19 cellular contexts compared by ENCODE assay signal in the genomic region with DNA sequence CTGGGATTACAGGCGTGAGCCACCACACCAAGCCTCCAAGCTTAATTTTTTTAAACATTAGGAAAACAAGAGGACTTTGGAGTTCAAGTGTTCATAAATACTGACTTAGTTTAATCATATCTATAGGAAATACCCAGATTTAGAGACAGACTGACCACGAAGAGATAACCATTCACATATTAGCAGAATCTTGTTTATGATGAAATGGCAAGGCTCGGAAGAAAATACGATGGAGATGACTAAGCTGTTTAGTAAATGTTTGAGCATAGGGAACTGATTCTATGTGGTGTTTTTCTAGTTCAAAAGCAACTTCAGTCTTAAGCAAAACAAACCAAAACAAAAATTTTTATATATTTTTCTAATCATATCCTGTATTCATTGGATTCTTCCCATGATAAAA. TPM values are rescaled to one million over a fixed set of nuclear protein-coding genes. Genes with fewer than 3 reads are reported as not detected.
DNase-seq lines count a peak whose midpoint lies in the region; ATAC-seq and TF ChIP-seq lines count a peak whose summit lies in the region.
"Had no signal": no experiment of that assay in that cellular context is flagged by ENCODE, and none has a peak within 500 bp of the region (broad histone marks: within the 10 kb centered on the region; RNA-seq: fewer than 3 reads in every experiment).

No MANE protein-coding gene starts in this region.

- H3K27me3 Mint-ChIP-seq in T-cell, result no peaks in the 10 kb centered on the region
- H3K27me3 Mint-ChIP-seq: B cell; CD4-positive, CD25-positive, alpha-beta regulatory T cell had no signal

- no peak overlapping the region for H2BK120ac ChIP-seq in IMR-90 (ENCODE audit: low read depth, low read length)

- POLR2A ChIA-PET in IMR-90 (lab: Charles Lee; ENCODE audit: unreplicated experiment), result no interaction called here
- POLR2A ChIA-PET in T-cell (lab: Charles Lee), result no interaction called here

- no peak overlapping the region for H4K91ac ChIP-seq in IMR-90 (ENCODE audit: insufficient read depth, low read depth, low read length)

- H3K23ac ChIP-seq in IMR-90 (ENCODE audit: low read depth, low read length), result no peak overlapping the region

- H2BK5ac ChIP-seq in IMR-90 (ENCODE audit: low read depth, low read length, poor library complexity, severe bottlenecking), result no peak overlapping the region

- no peaks in the 10 kb centered on the region for H3K79me2 ChIP-seq in smooth muscle cell (ENCODE audit: low read depth)

- ATAC-seq in IMR-90 (ENCODE audit: low read depth) (no peak), T-cell (replicated peaks in 1 of 4) (no peak), SK-N-SH treated with all-trans-retinoic acid at 6 μM for 48 hours (no peak)
- ATAC-seq: CD8-positive, alpha-beta T cell; HCT116 had no signal

- no peak overlapping the region for H3K4me3 ChIP-seq in IMR-90 (ENCODE audit: insufficient read depth, low read depth, low read length)
- no peak overlapping the region for H3K4me3 ChIP-seq in brain microvascular endothelial cell (ENCODE audit: low read depth, low read length)
- H3K4me3 ChIP-seq in fibroblast of the aortic adventitia (ENCODE audit: low read depth, low read length), result no peak overlapping the region
- no peak overlapping the region for H3K4me3 ChIP-seq in smooth muscle cell
- H3K4me3 ChIP-seq: BLaER1, GM23248 had no signal

- no peaks in the 10 kb centered on the region for H4K20me1 ChIP-seq in IMR-90 (ENCODE audit: insufficient read depth, low read length)
- no peaks in the 10 kb centered on the region for H4K20me1 ChIP-seq in smooth muscle cell (ENCODE audit: low read depth)
- H4K20me1 ChIP-seq: BLaER1 had no signal

- intact Hi-C loops in IMR-90 (cut with micrococcal nuclease), result no loop called here

- H3K4me1 ChIP-seq in IMR-90 (ENCODE audit: control insufficient read depth, insufficient read depth, low read length) (no peaks in the 10 kb centered on the region), smooth muscle cell (ENCODE audit: low read depth) (no peaks in the 10 kb centered on the region)
- H3K4me1 ChIP-seq: BLaER1, Caco-2 had no signal

- H3K4me3 Mint-ChIP-seq in T-cell, result no peak overlapping the region
- H3K4me3 Mint-ChIP-seq: B cell; CD4-positive, CD25-positive, alpha-beta regulatory T cell; CD8-positive, alpha-beta T cell; H9 had no signal

- no peaks in the 10 kb centered on the region for H3K36me3 ChIP-seq in IMR-90 (ENCODE audit: control insufficient read depth, insufficient read depth, low read length)
- H3K36me3 ChIP-seq in brain microvascular endothelial cell (replicated peaks), result no peaks in the 10 kb centered on the region
- no peaks in the 10 kb centered on the region for H3K36me3 ChIP-seq in smooth muscle cell (ENCODE audit: low read depth)
- H3K36me3 ChIP-seq: BLaER1 had no signal

- no TSS peak for BruUV-seq in IMR-90 (replicated peaks; lab: Mats Ljungman, UMichigan)

- H2BK15ac ChIP-seq in IMR-90 (ENCODE audit: low read depth, low read length), result no peak overlapping the region

- H3K4me2 ChIP-seq in IMR-90 (ENCODE audit: low read depth, low read length) (no peak overlapping the region), smooth muscle cell (no peak overlapping the region)
- H3K4me2 ChIP-seq: BLaER1 had no signal

- H3K79me1 ChIP-seq in IMR-90 (ENCODE audit: low read depth in 1 of 2, low read length in 2 of 2), result no peaks in the 10 kb centered on the region

- DNase-seq in IMR-90 (peak; percentile 28), brain microvascular endothelial cell (peak; percentile 32), fibroblast of the aortic adventitia (ENCODE audit: low read depth) (peak; percentile 57), smooth muscle cell (lab: John Stamatoyannopoulos, UW; ENCODE audit: unreplicated experiment) (no peak), T-cell (no peak), NOMO-1 (lab: John Stamatoyannopoulos, UW; ENCODE audit: unreplicated experiment in 2 of 2) (no peak)
- DNase-seq: Caco-2; CD4-positive, CD25-positive, alpha-beta regulatory T cell; CD8-positive, alpha-beta T cell; DMS153; DND-41; GM23248; H9 had no signal

- CTCF ChIA-PET in IMR-90 (lab: Yijun Ruan, JAX), result no interaction called here
- CTCF ChIA-PET in T-cell (lab: Charles Lee), result no interaction called here

- H2AK9ac ChIP-seq in IMR-90 (replicated peaks; ENCODE audit: low read depth, low read length, poor library complexity), result no peak overlapping the region

- no peak overlapping the region for H3K56ac ChIP-seq in IMR-90 (ENCODE audit: extremely low read depth, insufficient read depth, low read length)

- no peak overlapping the region for H2BK20ac ChIP-seq in IMR-90 (ENCODE audit: low read depth, low read length)

- H3K27ac Mint-ChIP-seq in T-cell, result no peak overlapping the region
- H3K27ac Mint-ChIP-seq: B cell; CD4-positive, CD25-positive, alpha-beta regulatory T cell; CD8-positive, alpha-beta T cell; H9 had no signal

- H3K36me3 Mint-ChIP-seq in T-cell, result no peaks in the 10 kb centered on the region
- H3K36me3 Mint-ChIP-seq: CD4-positive, CD25-positive, alpha-beta regulatory T cell; CD8-positive, alpha-beta T cell had no signal

- no peak overlapping the region for H2AK5ac ChIP-seq in IMR-90 (ENCODE audit: low read depth, low read length)

- H3K18ac ChIP-seq in IMR-90 (ENCODE audit: low read depth, low read length), result no peak overlapping the region

- in situ Hi-C loops in IMR-90 (cut with MboI; ENCODE audit: low sequenced_read_pairs) (no loop called here), brain microvascular endothelial cell (cut with HindIII; ENCODE audit: low pct_ligation_motif_present, low sequenced_read_pairs) (no loop called here)

- no peaks in the 10 kb centered on the region for H3K9me1 ChIP-seq in IMR-90 (ENCODE audit: insufficient read depth, low read length)

- no peak overlapping the region for H3K14ac ChIP-seq in IMR-90 (replicated peaks; ENCODE audit: low read depth, low read length)

- dilution Hi-C loops in IMR-90 (cut with HindIII; ENCODE audit: low sequenced_read_pairs, unreplicated experiment), result no loop called here

- H3K27ac ChIP-seq in IMR-90 (ENCODE audit: insufficient read depth, low read length), result no peak overlapping the region
- H3K27ac ChIP-seq in brain microvascular endothelial cell, result no peak overlapping the region
- peak overlapping the region; percentile 74 for H3K27ac ChIP-seq in smooth muscle cell (ENCODE audit: low read depth)
- H3K27ac ChIP-seq: 22Rv1, BLaER1, C4-2B, GM23248 had no signal

- no peak overlapping the region for H2AFZ ChIP-seq in IMR-90 (replicated peaks; ENCODE audit: low read length, poor library complexity)
- no peak overlapping the region for H2AFZ ChIP-seq in smooth muscle cell (ENCODE audit: low read depth)
- H2AFZ ChIP-seq: GM23248 had no signal

- H3K4ac ChIP-seq in IMR-90 (ENCODE audit: low read depth, low read length), result no peak overlapping the region

- H3F3A ChIP-seq in smooth muscle cell (ENCODE audit: low read depth), result no peaks in the 10 kb centered on the region

- peaks cover 9 to 17% (median 12%) of the 10 kb centered on the region in 3 donors for H3K9me3 Mint-ChIP-seq in T-cell

- H3K9me3 ChIP-seq in IMR-90 (ENCODE audit: control insufficient read depth, insufficient read depth, low read length) (no peaks in the 10 kb centered on the region), smooth muscle cell (replicated peaks; ENCODE audit: low read depth) (no peaks in the 10 kb centered on the region)
- H3K9me3 ChIP-seq: BLaER1, Caco-2 had no signal

- no peak overlapping the region for H3K9ac ChIP-seq in IMR-90 (ENCODE audit: low read depth, low read length)
- peak overlapping the region; percentile 42 for H3K9ac ChIP-seq in smooth muscle cell (ENCODE audit: low read depth)
- H3K9ac ChIP-seq: BLaER1, GM23248 had no signal

- no CpG with 5 or more reads among the region's 4 CpGs for WGBS in IMR-90 (ENCODE audit: extremely low coverage in 2 of 2, insufficient read length in 1 of 2), 2 experiments
- WGBS in smooth muscle cell (ENCODE audit: low lambda C conversion rate), result 32% methylated on average over 4 of the region's 4 CpGs

- no peaks in the 10 kb centered on the region for H3K4me1 Mint-ChIP-seq in T-cell
- H3K4me1 Mint-ChIP-seq: B cell; CD4-positive, CD25-positive, alpha-beta regulatory T cell had no signal

- TF ChIP-seq RAD21 in IMR-90 (IDR thresholded peaks at IDR 0.05; ENCODE audit: low read length), result no peak

- H3K27me3 ChIP-seq in IMR-90 (ENCODE audit: control insufficient read depth, insufficient read depth, low read length) (no peaks in the 10 kb centered on the region), brain microvascular endothelial cell (replicated peaks) (no peaks in the 10 kb centered on the region), smooth muscle cell (ENCODE audit: low read depth) (no peaks in the 10 kb centered on the region)
- H3K27me3 ChIP-seq: BLaER1 had no signal

- TF ChIP-seq CTCF in IMR-90 (conservative IDR thresholded peaks at IDR 0.05; ENCODE audit: low read depth, low read length), result no peak
- TF ChIP-seq CTCF in brain microvascular endothelial cell (IDR thresholded peaks at IDR 0.05; ENCODE audit: low read depth, low read length, missing control alignments), result no peak
- no peak for TF ChIP-seq CTCF in fibroblast of the aortic adventitia (IDR thresholded peaks at IDR 0.05; ENCODE audit: insufficient read depth, low read length)
- TF ChIP-seq CTCF in smooth muscle cell (IDR thresholded peaks at IDR 0.05; ENCODE audit: borderline replicate concordance, insufficient read depth, poor library complexity, severe bottlenecking), result no peak

- H4K8ac ChIP-seq in IMR-90 (ENCODE audit: low read depth in 2 of 2, low read length in 2 of 2), result no peak overlapping the region

- TF ChIP-seq POLR2A in IMR-90 (IDR thresholded peaks at IDR 0.05; ENCODE audit: low read depth, low read length), result no peak

- no peak overlapping the region for H4K5ac ChIP-seq in IMR-90 (ENCODE audit: low read depth, low read length)

TF ChIP-seq in SK-N-SH treated with all-trans-retinoic acid at 6 μM for 48 hours, 23 proteins besides CTCF, POLR2A, EP300 and RAD21 (continues in another document):
- TF ChIP-seq TCF4 (CRISPR knock-in tag; IDR thresholded peaks at IDR 0.05; ENCODE audit: borderline replicate concordance) (no peak), ZNF565 (CRISPR knock-in tag; conservative IDR thresholded peaks at IDR 0.05; ENCODE audit: low read depth) (no peak), CSDC2 (CRISPR knock-in tag; IDR thresholded peaks at IDR 0.05) (no peak), ZFP3 (CRISPR knock-in tag; IDR thresholded peaks at IDR 0.05) (no peak), ESRRG (CRISPR knock-in tag; IDR thresholded peaks at IDR 0.05) (no peak), OSR1 (CRISPR knock-in tag; IDR thresholded peaks at IDR 0.05) (no peak), ZNF70 (CRISPR knock-in tag; IDR thresholded peaks at IDR 0.05) (no peak)

RNA-seq across cellular contexts. Expression of gene TUSC1, which starts 13.5 kb away (rescaled TPM):
- total RNA-seq in IMR-90 (2012; rRNA removed), result 2.0 and 3.1 TPM in 2 replicates
- 4.4 and 5.8 TPM in 2 replicates for polyA plus RNA-seq in IMR-90 (2012; rRNA removed)
- polyA plus RNA-seq in IMR-90 (2012; cell fraction: cytosol; rRNA removed), result 5.6 and 7.9 TPM in 2 replicates
- polyA plus RNA-seq in IMR-90 (2012; cell fraction: nucleus; rRNA removed; ENCODE audit: low replicate concordance), result 2.4 and 4.3 TPM in 2 replicates
- 10.5 and 11.3 TPM in 2 replicates for total RNA-seq in fibroblast of the aortic adventitia (ENCODE audit: low replicate concordance)
- 6.4 and 7.9 TPM in 2 replicates for total RNA-seq in smooth muscle cell
- 10.6 and 11.5 TPM in 2 replicates for polyA plus RNA-seq in smooth muscle cell
- under 1 TPM in 4 of 5 donors, not detected in 1; 0.12 to 0.25 (median 0.22) TPM for total RNA-seq in T-cell
- total RNA-seq: CD4-positive, CD25-positive, alpha-beta regulatory T cell; CD8-positive, alpha-beta T cell; H9 had no signal

Comparison
In these comparisons a context has a peak if more than half of its experiments do, and no peak if none do; other contexts are left out.
1. DNase-seq: peak in IMR-90 (single experiment), brain microvascular endothelial cell (single experiment) and fibroblast of the aortic adventitia (single experiment); none in smooth muscle cell (single experiment), T-cell (0 of 34) and NOMO-1 (0 of 2).